ENCODE assay signal across 20 cellular contexts in the genomic region with DNA sequence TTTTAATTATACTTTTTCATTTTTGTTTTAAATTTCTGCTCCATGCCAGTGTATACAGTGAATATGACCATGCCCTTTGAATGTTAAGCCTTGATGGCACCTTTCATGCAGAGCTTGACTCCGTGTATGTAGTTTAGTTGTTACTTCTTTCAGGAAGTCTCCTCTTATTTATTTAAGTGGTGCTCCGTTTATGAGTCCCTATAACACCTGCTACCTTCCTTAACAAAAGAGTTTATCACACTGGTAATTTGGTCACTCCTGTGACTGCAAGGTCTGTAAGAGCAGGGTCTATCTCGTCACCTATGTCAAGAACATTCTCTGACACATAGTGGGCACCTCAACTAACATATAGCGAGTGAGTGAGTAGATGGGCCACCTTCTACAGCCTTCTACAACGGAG.
"Had no signal": no experiment of that assay in that cellular context is flagged by ENCODE, and none has a peak within 500 bp of the region (broad histone marks: within the 10 kb centered on the region; RNA-seq: fewer than 3 reads in every experiment).

No MANE protein-coding gene starts in this region.

- H3K4me3 ChIP-seq: dorsolateral prefrontal cortex, esophagus muscularis mucosa, sigmoid colon, upper lobe of left lung had no signal

- H3K27me3 ChIP-seq: brain microvascular endothelial cell, dorsolateral prefrontal cortex, esophagus muscularis mucosa, sigmoid colon, upper lobe of left lung had no signal

- H3K4me3 Mint-ChIP-seq: activated CD8-positive, alpha-beta memory T cell treated with anti-CD3 and anti-CD28 coated beads, Interleukin-2, amount 10 ng/mL, durations not matched to agents 7 days and 5 days; activated naive CD8-positive, alpha-beta T cell; activated T-cell treated with anti-CD3 and anti-CD28 coated beads, Interleukin-2, amount 50 U/mL, for 24 hours; immature natural killer cell; natural killer cell treated with Interleukin-12 subunit alpha and Interleukin-12 subunit beta and Interleukin-15 and Interleukin-18, amount 100 ng/mL, for 72 hours had no signal

- H3K27me3 Mint-ChIP-seq: activated CD8-positive, alpha-beta memory T cell treated with anti-CD3 and anti-CD28 coated beads, Interleukin-2, amount 10 ng/mL, durations not matched to agents 7 days and 5 days; natural killer cell treated with Interleukin-12 subunit alpha and Interleukin-12 subunit beta and Interleukin-15 and Interleukin-18, amount 100 ng/mL, for 72 hours had no signal

- H3K9me3 Mint-ChIP-seq: activated T-cell treated with anti-CD3 and anti-CD28 coated beads, Interleukin-2, amount 50 U/mL, for 24 hours had no signal

- H3K27ac Mint-ChIP-seq: activated CD8-positive, alpha-beta memory T cell treated with anti-CD3 and anti-CD28 coated beads, Interleukin-2, amount 10 ng/mL, durations not matched to agents 7 days and 5 days; activated naive CD8-positive, alpha-beta T cell; activated T-cell treated with anti-CD3 and anti-CD28 coated beads, Interleukin-2, amount 50 U/mL, for 24 hours; immature natural killer cell; natural killer cell treated with Interleukin-12 subunit alpha and Interleukin-12 subunit beta and Interleukin-15 and Interleukin-18, amount 100 ng/mL, for 72 hours had no signal

- DNase-seq: activated CD4-positive, alpha-beta T cell treated with anti-CD3 and anti-CD28 coated beads for 1 hour; activated CD4-positive, alpha-beta T cell treated with anti-CD3 and anti-CD28 coated beads, Interleukin-2, amount 50 U/mL, for 48 hours; activated CD8-positive, alpha-beta memory T cell treated with anti-CD3 and anti-CD28 coated beads, Interleukin-2, amount 10 ng/mL, durations not matched to agents 7 days and 5 days; activated effector memory CD4-positive, alpha-beta T cell treated with anti-CD3 and anti-CD28 coated beads, Interleukin-2, amount 50 U/mL, for 16 hours; activated T-cell treated with anti-CD3 and anti-CD28 coated beads, Interleukin-2, amount 50 U/mL, for 24 hours; amygdala; brain microvascular endothelial cell; dorsolateral prefrontal cortex; glutamatergic neuron; immature natural killer cell; occipital lobe; sigmoid colon; stimulated activated CD4-positive, alpha-beta T cell treated with anti-CD3 and anti-CD28 coated beads, Interleukin-12 subunit alpha, Interleukin-12 subunit beta, amount 100 ng/mL, for 4 hours; stimulated activated naive CD4-positive, alpha-beta T cell; substantia nigra; T1000; upper lobe of left lung had no signal

- ATAC-seq: activated CD8-positive, alpha-beta memory T cell treated with anti-CD3 and anti-CD28 coated beads, Interleukin-2, amount 10 ng/mL, durations not matched to agents 7 days and 5 days; natural killer cell treated with Interleukin-12 subunit alpha and Interleukin-12 subunit beta and Interleukin-15 and Interleukin-18, amount 100 ng/mL, for 72 hours had no signal

- H3K4me1 Mint-ChIP-seq: activated CD8-positive, alpha-beta memory T cell treated with anti-CD3 and anti-CD28 coated beads, Interleukin-2, amount 10 ng/mL, durations not matched to agents 7 days and 5 days; immature natural killer cell had no signal

- H3K27ac ChIP-seq: dorsolateral prefrontal cortex, esophagus muscularis mucosa, sigmoid colon, upper lobe of left lung had no signal

- H3K9me3 ChIP-seq: esophagus muscularis mucosa, sigmoid colon, upper lobe of left lung had no signal

- H3K36me3 ChIP-seq: brain microvascular endothelial cell, esophagus muscularis mucosa, sigmoid colon, upper lobe of left lung had no signal

- H3K36me3 Mint-ChIP-seq: activated CD8-positive, alpha-beta memory T cell treated with anti-CD3 and anti-CD28 coated beads, Interleukin-2, amount 10 ng/mL, durations not matched to agents 7 days and 5 days; activated naive CD8-positive, alpha-beta T cell; natural killer cell treated with Interleukin-12 subunit alpha and Interleukin-12 subunit beta and Interleukin-15 and Interleukin-18, amount 100 ng/mL, for 72 hours had no signal
